In the genomic region with DNA sequence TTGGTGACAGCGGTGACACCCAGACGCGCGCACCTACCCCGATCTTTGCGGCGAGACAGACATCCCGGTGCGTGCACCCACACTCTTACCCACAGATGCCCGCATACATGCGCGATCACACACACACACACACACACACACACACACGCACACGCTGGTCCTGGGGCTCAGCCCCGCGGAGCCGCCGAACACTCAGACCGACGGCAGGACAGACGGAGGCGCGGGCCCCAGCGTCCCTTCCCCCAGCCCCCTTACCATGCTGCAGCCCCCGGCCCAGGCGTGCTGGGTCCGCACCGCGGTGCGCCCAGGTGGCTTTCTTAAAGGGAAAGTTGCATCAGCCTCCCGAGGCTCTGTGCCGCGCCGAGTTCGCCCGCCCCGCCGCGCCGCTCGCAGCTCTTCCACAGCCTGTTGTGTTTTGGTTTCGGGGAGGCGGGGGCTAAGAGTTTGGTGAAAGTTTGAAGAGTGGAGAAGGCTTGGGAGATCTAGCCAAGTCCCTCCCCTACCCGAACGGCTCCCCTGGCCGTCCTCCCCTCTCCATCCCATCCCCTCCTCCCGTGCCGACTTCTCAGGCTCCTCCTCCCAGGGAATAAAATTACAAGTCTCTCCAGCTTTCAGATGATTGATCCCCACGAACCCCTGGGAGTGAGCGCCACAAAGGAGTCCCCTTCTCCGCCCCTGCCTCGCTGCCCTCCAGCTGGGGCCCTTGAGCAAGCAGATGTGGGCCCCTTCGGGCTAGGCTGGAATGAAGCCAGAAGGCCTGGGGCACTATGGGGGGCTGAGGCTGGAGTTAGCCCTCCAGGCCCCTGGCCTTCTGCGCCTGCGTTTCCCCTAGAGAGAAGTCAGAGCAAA, we compare ENCODE assay signal across 8 cellular contexts. TPM values are rescaled to one million over a fixed set of nuclear protein-coding genes. Genes with fewer than 3 reads are reported as not detected.
DNase-seq lines count a peak whose midpoint lies in the region; ATAC-seq and TF ChIP-seq lines count a peak whose summit lies in the region.

A gene (minus strand): TSS at position 412 of the 849 bp plus-strand sequence. CDS start 7,185 bp downstream, outside the sequence.

- H3K9me3 Mint-ChIP-seq in activated naive CD4-positive, alpha-beta T cell treated with anti-CD3 and anti-CD28 coated beads, Interleukin-2, amount 10 ng/mL, durations not matched to agents 7 days and 5 days = no peaks in the 10 kb centered on the region

- peaks cover 35% of the 10 kb centered on the region for H3K79me2 ChIP-seq in PC-9 (ENCODE audit: low read depth)

- peak; percentile 69 for ATAC-seq in aorta (ENCODE audit: low FRiP score)

- WGBS in aorta, 2 donors = 1 to 2% methylated on average over 53 to 55 of the region's 55 CpGs

- DNase-seq in H7 = peak; percentile 91
- DNase-seq in PC-9 = peak; percentile 72 to 76
- peak; percentile 67 for DNase-seq in activated naive CD4-positive, alpha-beta T cell treated with anti-CD3 and anti-CD28 coated beads, Interleukin-2, amount 10 ng/mL, durations not matched to agents 7 days and 5 days
- DNase-seq in head of caudate nucleus = peak in 26 of 42 donors; percentile 34 to 74 (median 48)
- peak; percentile 49 for DNase-seq in pons (ENCODE audit: low spot score)
- peak; percentile 83 for DNase-seq in aorta
- DNase-seq in NCI-H2081 treated with DMSO at 0.1 percent for 48 hours (lab: John Stamatoyannopoulos, UW) = no peak
- no peak for DNase-seq in NCI-H1694 (lab: John Stamatoyannopoulos, UW)

- BruUV-seq in PC-9 (replicated peaks; lab: Mats Ljungman, UMichigan) = TSS peak; percentile 62

- no peak for TF ChIP-seq CTCF in PC-9 (conservative IDR thresholded peaks at IDR 0.05)

- peak within 1 kb of the TSS; percentile 99 for H3K4me2 ChIP-seq in PC-9

- no peaks in the 10 kb centered on the region; the same call in 1 of the 2 replicates for H3K27me3 ChIP-seq in H7 (ENCODE audit: control insufficient read depth, insufficient read depth, low read length)
- H3K27me3 ChIP-seq in PC-9 (ENCODE audit: insufficient read depth, low read depth) = no peaks in the 10 kb centered on the region
- no peaks in the 10 kb centered on the region for H3K27me3 ChIP-seq in aorta (ENCODE audit: control insufficient read depth in 1 of 2, insufficient read depth in 2 of 2, low read length in 1 of 2)

- POLR2A ChIA-PET in PC-9 (lab: Charles Lee; ENCODE audit: unreplicated experiment) = interaction anchor here (0.6 to 0.7 kb wide), 3 partner anchors 85 to 824 kb away, joined by 3 to 38 read pairs (median 4); a partner anchor contains a TSS

- no peaks in the 10 kb centered on the region for H3K9me2 ChIP-seq in PC-9 (ENCODE audit: insufficient read depth)

- H3K27ac ChIP-seq in PC-9 (peak within 1 kb of the TSS; percentile 91), aorta (ENCODE audit: low read depth in 1 of 2, low read length in 2 of 2) (peak within 1 kb of the TSS in 1 of 2 donors; percentile 61)

- peaks cover 63% of the 10 kb centered on the region for H3F3A ChIP-seq in PC-9 (ENCODE audit: insufficient read depth, low read depth)

- H3K27ac Mint-ChIP-seq in activated naive CD4-positive, alpha-beta T cell treated with anti-CD3 and anti-CD28 coated beads, Interleukin-2, amount 10 ng/mL, durations not matched to agents 7 days and 5 days = peak within 1 kb of the TSS; percentile 70

- intact Hi-C loops in PC-9 (cut with micrococcal nuclease; ENCODE audit: unreplicated experiment) (loop anchor here (5.0 to 10.0 kb wide), 6 partner anchors 39 to 774 kb away; a partner anchor contains a TSS), head of caudate nucleus (cut with DNase I) (loop anchor here (1.0 to 10.0 kb wide), 3 partner anchors 26 to 266 kb away; a partner anchor contains a TSS), aorta (cut with DNase I) (loop anchor here in 1 of 2 donors (5.0 kb wide), 2 partner anchors 39 to 269 kb away; a partner anchor contains a TSS)

- peaks cover 34% of the 10 kb centered on the region for H3K4me1 Mint-ChIP-seq in activated naive CD4-positive, alpha-beta T cell treated with anti-CD3 and anti-CD28 coated beads, Interleukin-2, amount 10 ng/mL, durations not matched to agents 7 days and 5 days

- peak within 1 kb of the TSS; percentile 68 for H2AFZ ChIP-seq in PC-9

- H3K4me3 Mint-ChIP-seq in activated naive CD4-positive, alpha-beta T cell treated with anti-CD3 and anti-CD28 coated beads, Interleukin-2, amount 10 ng/mL, durations not matched to agents 7 days and 5 days = peak within 1 kb of the TSS; percentile 81

- H3K4me1 ChIP-seq in PC-9 (replicated peaks; ENCODE audit: insufficient read depth) (peaks cover 45% of the 10 kb centered on the region), aorta (ENCODE audit: control insufficient read depth in 1 of 2, insufficient read depth in 2 of 2, low read length in 2 of 2) (no peaks in the 10 kb centered on the region)

- no peaks in the 10 kb centered on the region for H4K20me1 ChIP-seq in PC-9 (ENCODE audit: insufficient read depth)

- H3K9me3 ChIP-seq in PC-9 (ENCODE audit: insufficient read depth, low read depth) = no peaks in the 10 kb centered on the region
- H3K9me3 ChIP-seq in aorta (ENCODE audit: control insufficient read depth, low read length) = no peaks in the 10 kb centered on the region

- H3K36me3 Mint-ChIP-seq in activated naive CD4-positive, alpha-beta T cell treated with anti-CD3 and anti-CD28 coated beads, Interleukin-2, amount 10 ng/mL, durations not matched to agents 7 days and 5 days = no peaks in the 10 kb centered on the region

- peaks cover 18% of the 10 kb centered on the region for H3K27me3 Mint-ChIP-seq in activated naive CD4-positive, alpha-beta T cell treated with anti-CD3 and anti-CD28 coated beads, Interleukin-2, amount 10 ng/mL, durations not matched to agents 7 days and 5 days

- CTCF ChIA-PET in PC-9 (lab: Charles Lee) = interaction anchor here (0.6 to 0.7 kb wide), 5 partner anchors 20 to 194 kb away, joined by 3 to 8 read pairs (median 7); no protein-coding TSS in a partner anchor
- CTCF ChIA-PET in activated naive CD4-positive, alpha-beta T cell treated with anti-CD3 and anti-CD28 coated beads, Interleukin-2, amount 10 ng/mL, durations not matched to agents 7 days and 5 days (lab: Charles Lee) = interaction anchor here (2.1 to 9.8 kb wide), 2 partner anchors 17 to 27 kb away, joined by 9 to 161 read pairs; no protein-coding TSS in a partner anchor

- H3K4me3 ChIP-seq in H7 (ENCODE audit: insufficient read depth, low read depth, low read length) (peak within 1 kb of the TSS; percentile 97), PC-9 (peak within 1 kb of the TSS; percentile 97), aorta (ENCODE audit: low read length in 2 of 2) (peak within 1 kb of the TSS; percentile 72 to 79)

- H3K36me3 ChIP-seq in H7 (replicated peaks; ENCODE audit: control insufficient read depth, insufficient read depth, low read length) = no peaks in the 10 kb centered on the region
- peaks cover 14% of the 10 kb centered on the region for H3K36me3 ChIP-seq in PC-9 (ENCODE audit: low read depth)
- no peaks in the 10 kb centered on the region for H3K36me3 ChIP-seq in aorta (ENCODE audit: control insufficient read depth in 1 of 2, insufficient read depth in 2 of 2, low read length in 1 of 2)

RNA-seq across cellular contexts. Expression of the gene that starts here (rescaled TPM):
- 6.4 and 8.2 TPM in 2 replicates for total RNA-seq in H7 (2014; rRNA removed; shearing (Covaris generic))
- total RNA-seq in PC-9 (2021) (57.7 and 70.1 TPM in 2 replicates), aorta (10 to 100 TPM in 1 of 2 donors, 1 to 10 TPM in 1; 5.5 to 18.9 TPM)
- polyA plus RNA-seq in aorta = 1 to 10 TPM; 1.3 to 7.5 TPM

Comparison
In these comparisons a context has a peak if more than half of its experiments do, and no peak if none do; other contexts are left out.
1. DNase-seq: peak in H7 (single experiment), PC-9 (2 of 2), activated naive CD4-positive, alpha-beta T cell treated with anti-CD3 and anti-CD28 coated beads, Interleukin-2, amount 10 ng/mL, durations not matched to agents 7 days and 5 days (single experiment), head of caudate nucleus (26 of 42), pons (single experiment) and aorta (2 of 2); none in NCI-H2081 treated with DMSO at 0.1 percent for 48 hours (single experiment) and NCI-H1694 (single experiment).
2. Peak in every context shown above with its lines, with median percentiles within 50 percentile points of each other: H3K4me3 ChIP-seq.